ENCODE assay signal across 27 cellular contexts in genomic region chr1:17162941-17163340, GRCh38. TPM values are rescaled to one million over a fixed set of nuclear protein-coding genes. Genes with fewer than 3 reads are reported as not detected.
DNase-seq lines count a peak whose midpoint lies in the region; ATAC-seq and TF ChIP-seq lines count a peak whose summit lies in the region.
"Had no signal": no experiment of that assay in that cellular context is flagged by ENCODE, and none has a peak within 500 bp of the region (broad histone marks: within the 10 kb centered on the region; RNA-seq: fewer than 3 reads in every experiment).

No MANE protein-coding gene starts in this region.

- H3K9me3 Mint-ChIP-seq in WTC11, result peaks cover 17% of the 10 kb centered on the region
- H3K9me3 Mint-ChIP-seq: activated CD4-positive, alpha-beta memory T cell treated with anti-CD3 and anti-CD28 coated beads, Interleukin-2, amount 10 ng/mL, durations not matched to agents 7 days and 5 days had no signal

- no peaks in the 10 kb centered on the region for H4K20me1 ChIP-seq in PC-3 (ENCODE audit: low read length)

- H3K27ac ChIP-seq in PC-3 (ENCODE audit: low read length), result no peak overlapping the region
- no peak overlapping the region for H3K27ac ChIP-seq in dorsolateral prefrontal cortex
- H3K27ac ChIP-seq: cardiac muscle cell, pancreas, right lobe of liver, SK-N-MC had no signal

- POLR2A ChIA-PET in PC-3 (lab: Charles Lee; ENCODE audit: unreplicated experiment) (no interaction called here), WTC11 (lab: Charles Lee) (no interaction called here)

- H3K27me3 ChIP-seq in PC-3 (ENCODE audit: low read length) (no peaks in the 10 kb centered on the region), dorsolateral prefrontal cortex (peaks cover 0 to 8% (median 0%) of the 10 kb centered on the region in 45 donors)
- H3K27me3 ChIP-seq: cardiac muscle cell, pancreas, right lobe of liver had no signal

- no peak overlapping the region for H3K9ac ChIP-seq in PC-3 (ENCODE audit: low read length)

- H3K36me3 ChIP-seq in PC-3 (ENCODE audit: low read depth, low read length), result no peaks in the 10 kb centered on the region
- H3K36me3 ChIP-seq: cardiac muscle cell, pancreas, right lobe of liver had no signal

- CTCF ChIA-PET in PC-3 (lab: Charles Lee), result no interaction called here
- CTCF ChIA-PET in WTC11 (lab: Charles Lee), result no interaction called here

- peak; percentile 79 for DNase-seq in A172 (ENCODE audit: low spot score)
- DNase-seq in ELF-1 (ENCODE audit: low read depth, low spot score), result peak; percentile 90
- peak; percentile 48 for DNase-seq in PC-3
- DNase-seq in glomerular visceral epithelial cell (ENCODE audit: extremely low spot score), result peak; percentile 68
- no peak for DNase-seq in dorsolateral prefrontal cortex
- no peak for DNase-seq in WTC11 (ENCODE audit: low spot score)
- no peak for DNase-seq in NCI-H69 (lab: John Stamatoyannopoulos, UW)
- DNase-seq in AML-193 (lab: John Stamatoyannopoulos, UW), result no peak
- DNase-seq: ACHN; activated CD4-positive, alpha-beta memory T cell treated with anti-CD3 and anti-CD28 coated beads, Interleukin-2, amount 10 ng/mL, durations not matched to agents 7 days and 5 days; activated T-cell treated with anti-CD3 and anti-CD28 coated beads, Interleukin-2, amount 50 U/mL, for 1 hour; CD4-positive, CD25-positive, alpha-beta regulatory T cell; dermis blood vessel endothelial cell; foreskin fibroblast; hippocampal formation; mesendoderm; naive thymus-derived CD4-positive, alpha-beta T cell; NCI-H1105; NCI-H2171; NCI-H774; OCI-M1; pancreas; right lobe of liver; substantia nigra had no signal

- TF ChIP-seq CTCF in PC-3 (conservative IDR thresholded peaks at IDR 0.05; ENCODE audit: low read depth, low read length), result no peak
- no peak for TF ChIP-seq CTCF in dorsolateral prefrontal cortex (IDR thresholded peaks at IDR 0.05 in 54 of 56, conservative IDR thresholded peaks at IDR 0.05 in 2 of 56; ENCODE audit: low read depth in 1 of 56, partially characterized antibody in 56 of 56)
- TF ChIP-seq CTCF in WTC11 (IDR thresholded peaks at IDR 0.05), result no peak

- H3K79me2 ChIP-seq in PC-3 (ENCODE audit: low read length), result no peaks in the 10 kb centered on the region

- H3K27me3 Mint-ChIP-seq in WTC11 (ENCODE audit: low read depth), result peaks cover 24% of the 10 kb centered on the region
- H3K27me3 Mint-ChIP-seq: activated CD4-positive, alpha-beta memory T cell treated with anti-CD3 and anti-CD28 coated beads, Interleukin-2, amount 10 ng/mL, durations not matched to agents 7 days and 5 days had no signal

- peaks cover under 1% of the 10 kb centered on the region; the same call in 1 of the 2 replicates for H3K36me3 Mint-ChIP-seq in WTC11
- H3K36me3 Mint-ChIP-seq: CD4-positive, CD25-positive, alpha-beta regulatory T cell; naive thymus-derived CD4-positive, alpha-beta T cell had no signal

- ATAC-seq in PC-3 (peak; percentile 40), WTC11 (no peak)
- ATAC-seq: naive thymus-derived CD4-positive, alpha-beta T cell; pancreas had no signal

- H3K4me1 Mint-ChIP-seq in WTC11, result peaks cover 34% of the 10 kb centered on the region
- H3K4me1 Mint-ChIP-seq: CD4-positive, CD25-positive, alpha-beta regulatory T cell had no signal

- H2AFZ ChIP-seq in PC-3 (ENCODE audit: low read length), result no peak overlapping the region

- no peak overlapping the region for H3K4me2 ChIP-seq in PC-3 (ENCODE audit: low read length)

- intact Hi-C loops in PC-3 (cut with micrococcal nuclease) (no loop called here), dorsolateral prefrontal cortex (cut with DNase I) (no loop called here)

- H3K9me3 ChIP-seq in PC-3 (ENCODE audit: low read length), result no peaks in the 10 kb centered on the region
- H3K9me3 ChIP-seq: pancreas, right lobe of liver had no signal

- no peak overlapping the region for H3K4me3 Mint-ChIP-seq in WTC11
- H3K4me3 Mint-ChIP-seq: activated CD4-positive, alpha-beta memory T cell treated with anti-CD3 and anti-CD28 coated beads, Interleukin-2, amount 10 ng/mL, durations not matched to agents 7 days and 5 days; CD4-positive, CD25-positive, alpha-beta regulatory T cell; naive thymus-derived CD4-positive, alpha-beta T cell had no signal

- BruUV-seq in PC-3 (replicated peaks; lab: Mats Ljungman, UMichigan), result no TSS peak

- H3F3A ChIP-seq in PC-3 (ENCODE audit: low read length, unreplicated experiment), result no peaks in the 10 kb centered on the region

- H3K4me3 ChIP-seq in PC-3 (ENCODE audit: low read length), result no peak overlapping the region
- no peak overlapping the region for H3K4me3 ChIP-seq in dorsolateral prefrontal cortex
- H3K4me3 ChIP-seq: cardiac muscle cell, pancreas, right lobe of liver, SK-N-MC had no signal

- no peak overlapping the region for H3K27ac Mint-ChIP-seq in WTC11
- H3K27ac Mint-ChIP-seq: activated CD4-positive, alpha-beta memory T cell treated with anti-CD3 and anti-CD28 coated beads, Interleukin-2, amount 10 ng/mL, durations not matched to agents 7 days and 5 days; CD4-positive, CD25-positive, alpha-beta regulatory T cell had no signal

- no peaks in the 10 kb centered on the region for H3K9me2 ChIP-seq in PC-3 (replicated peaks; ENCODE audit: low read length)

- peaks cover 6% of the 10 kb centered on the region for H3K4me1 ChIP-seq in PC-3 (ENCODE audit: insufficient read depth, low read length)
- H3K4me1 ChIP-seq: pancreas, right lobe of liver had no signal

TF ChIP-seq in WTC11, 78 proteins besides CTCF, POLR2A, EP300 and RAD21 (continues in another document):
- TF ChIP-seq GRHL2 (CRISPR knock-in tag; IDR thresholded peaks at IDR 0.05; ENCODE audit: insufficient replicate concordance, severe bottlenecking) (no peak), ZNF512 (CRISPR knock-in tag; IDR thresholded peaks at IDR 0.05; ENCODE audit: borderline replicate concordance) (no peak), ERG (CRISPR knock-in tag; IDR thresholded peaks at IDR 0.05) (no peak), ZNF121 (CRISPR knock-in tag; IDR thresholded peaks at IDR 0.05) (no peak), TCF7 (CRISPR knock-in tag; IDR thresholded peaks at IDR 0.05; ENCODE audit: low read depth) (no peak), PREB (CRISPR knock-in tag; IDR thresholded peaks at IDR 0.05; ENCODE audit: borderline replicate concordance) (no peak), ZSCAN18 (CRISPR knock-in tag; IDR thresholded peaks at IDR 0.05) (no peak)

RNA-seq across cellular contexts. Expression of gene PADI1, which starts 42.0 kb away (rescaled TPM):
- total RNA-seq in A172 (2014; rRNA removed; shearing (Covaris generic)), result 1.7 and 3.5 TPM in 2 replicates
- total RNA-seq in PC-3 (2014; rRNA removed) (0.35 and 0.73 TPM in 2 replicates), dorsolateral prefrontal cortex (1 to 10 TPM in 1 of 120 experiments, under 1 TPM in 21, not detected in 98; 0.12 to 1.2 (median 0.26) TPM), WTC11 (2021) (0.15 to 0.57 TPM (median 0.18 TPM) in 3 replicates)
- total RNA-seq: activated CD4-positive, alpha-beta memory T cell treated with anti-CD3 and anti-CD28 coated beads, Interleukin-2, amount 10 ng/mL, durations not matched to agents 7 days and 5 days; CD4-positive, CD25-positive, alpha-beta regulatory T cell; naive thymus-derived CD4-positive, alpha-beta T cell; pancreas; T-helper 2 cell treated with Interferon-gamma antibody and Interleukin-4, amounts not matched to agents 100 ng/mL and 5 ng/mL, for 36 hours had no signal

RNA-seq across cellular contexts. Expression of gene PADI2, which starts 43.7 kb away (rescaled TPM):
- 0.31 TPM in 1 of 2 replicates, not detected in the other for total RNA-seq in A172 (2014; rRNA removed; shearing (Covaris generic))
- total RNA-seq in PC-3 (2014; rRNA removed) (2.4 and 3.2 TPM in 2 replicates), dorsolateral prefrontal cortex (100 to 1,000 TPM in 75 of 120 experiments, 10 to 100 TPM in 45; 50.7 to 418 (median 112) TPM), WTC11 (2021) (3.8 to 5.1 TPM (median 4.4 TPM) in 3 replicates)
- total RNA-seq: activated CD4-positive, alpha-beta memory T cell treated with anti-CD3 and anti-CD28 coated beads, Interleukin-2, amount 10 ng/mL, durations not matched to agents 7 days and 5 days; CD4-positive, CD25-positive, alpha-beta regulatory T cell had no signal

Comparison
In these comparisons a context has a peak if more than half of its experiments do, and no peak if none do; other contexts are left out.
1. DNase-seq: peak in A172 (single experiment), ELF-1 (single experiment), PC-3 (single experiment) and glomerular visceral epithelial cell (single experiment); none in dorsolateral prefrontal cortex (0 of 10), WTC11 (single experiment), NCI-H69 (single experiment) and AML-193 (0 of 2).